11 cellular contexts compared by ENCODE assay signal in the genomic region with DNA sequence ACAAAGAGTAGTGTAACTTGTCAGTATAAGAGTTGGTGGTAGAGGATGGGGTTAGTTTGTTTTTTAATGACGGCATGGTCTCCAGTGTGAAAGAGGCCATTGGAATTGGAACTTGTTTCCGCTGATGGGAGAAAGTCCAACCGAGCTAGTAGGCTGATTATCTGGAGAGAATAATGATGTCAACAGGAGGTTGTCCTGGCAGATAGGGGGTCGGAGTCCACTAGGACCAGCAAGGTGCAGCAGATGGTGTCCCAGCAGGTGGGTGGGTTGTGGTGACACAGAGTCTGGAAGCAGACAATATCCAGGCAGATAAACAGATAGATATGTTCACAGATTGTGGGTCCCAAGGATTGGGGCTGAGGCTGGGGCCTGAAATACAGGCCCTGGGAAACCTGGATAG. TPM values are rescaled to one million over a fixed set of nuclear protein-coding genes. Genes with fewer than 3 reads are reported as not detected.
DNase-seq lines count a peak whose midpoint lies in the region; ATAC-seq and TF ChIP-seq lines count a peak whose summit lies in the region.
"Had no signal": no experiment of that assay in that cellular context is flagged by ENCODE, and none has a peak within 500 bp of the region (broad histone marks: within the 10 kb centered on the region; RNA-seq: fewer than 3 reads in every experiment).

No MANE protein-coding gene starts in this region.

- H3K27me3 Mint-ChIP-seq in glutamatergic neuron (ENCODE audit: unreplicated experiment) (no peaks in the 10 kb centered on the region), type B pancreatic cell (no peaks in the 10 kb centered on the region)
- no peaks in the 10 kb centered on the region for H3K27me3 Mint-ChIP-seq in activated naive CD4-positive, alpha-beta T cell treated with anti-CD3 and anti-CD28 coated beads, Interleukin-2, amount 10 ng/mL, durations not matched to agents 7 days and 5 days
- H3K27me3 Mint-ChIP-seq: IgD-negative memory B cell had no signal

- peak overlapping the region; percentile 36 for H3K27ac Mint-ChIP-seq in glutamatergic neuron (ENCODE audit: unreplicated experiment)
- peak overlapping the region; percentile 8 for H3K27ac Mint-ChIP-seq in type B pancreatic cell
- no peak overlapping the region for H3K27ac Mint-ChIP-seq in activated naive CD4-positive, alpha-beta T cell treated with anti-CD3 and anti-CD28 coated beads, Interleukin-2, amount 10 ng/mL, durations not matched to agents 7 days and 5 days
- H3K27ac Mint-ChIP-seq: IgD-negative memory B cell had no signal

- H3K4me1 Mint-ChIP-seq in glutamatergic neuron (ENCODE audit: low read depth, unreplicated experiment) (peaks cover 12% of the 10 kb centered on the region), type B pancreatic cell (ENCODE audit: unreplicated experiment) (peaks cover 3% of the 10 kb centered on the region)
- no peaks in the 10 kb centered on the region for H3K4me1 Mint-ChIP-seq in activated naive CD4-positive, alpha-beta T cell treated with anti-CD3 and anti-CD28 coated beads, Interleukin-2, amount 10 ng/mL, durations not matched to agents 7 days and 5 days
- H3K4me1 Mint-ChIP-seq: IgD-negative memory B cell had no signal

- H3K36me3 Mint-ChIP-seq in glutamatergic neuron (ENCODE audit: unreplicated experiment) (no peaks in the 10 kb centered on the region), type B pancreatic cell (peaks cover 6% of the 10 kb centered on the region)
- H3K36me3 Mint-ChIP-seq in activated naive CD4-positive, alpha-beta T cell treated with anti-CD3 and anti-CD28 coated beads, Interleukin-2, amount 10 ng/mL, durations not matched to agents 7 days and 5 days = no peaks in the 10 kb centered on the region
- H3K36me3 Mint-ChIP-seq: IgD-negative memory B cell had no signal

- H3K4me3 Mint-ChIP-seq in glutamatergic neuron (ENCODE audit: unreplicated experiment) = no peak overlapping the region
- no peak overlapping the region for H3K4me3 Mint-ChIP-seq in type B pancreatic cell
- no peak overlapping the region for H3K4me3 Mint-ChIP-seq in activated naive CD4-positive, alpha-beta T cell treated with anti-CD3 and anti-CD28 coated beads, Interleukin-2, amount 10 ng/mL, durations not matched to agents 7 days and 5 days
- H3K4me3 Mint-ChIP-seq: IgD-negative memory B cell had no signal

- ATAC-seq in HG02970 (IDR thresholded peaks at IDR 0.05; ENCODE audit: low FRiP score, unreplicated experiment) = no peak
- ATAC-seq in HG02642 (IDR thresholded peaks at IDR 0.05; ENCODE audit: poor library complexity, unreplicated experiment) = no peak

- TF ChIP-seq CTCF in glutamatergic neuron (IDR thresholded peaks at IDR 0.05; ENCODE audit: partially characterized antibody, unreplicated experiment) (no peak), type B pancreatic cell (conservative IDR thresholded peaks at IDR 0.05) (no peak)

- H3K9me3 Mint-ChIP-seq in glutamatergic neuron (ENCODE audit: unreplicated experiment) = no peaks in the 10 kb centered on the region
- H3K9me3 Mint-ChIP-seq in type B pancreatic cell = no peaks in the 10 kb centered on the region
- no peaks in the 10 kb centered on the region for H3K9me3 Mint-ChIP-seq in activated naive CD4-positive, alpha-beta T cell treated with anti-CD3 and anti-CD28 coated beads, Interleukin-2, amount 10 ng/mL, durations not matched to agents 7 days and 5 days
- H3K9me3 Mint-ChIP-seq: IgD-negative memory B cell had no signal

- peak; percentile 11 for DNase-seq in NCI-H748 (lab: John Stamatoyannopoulos, UW; ENCODE audit: unreplicated experiment)
- DNase-seq in NCI-H748 treated with DMSO at 0.1 percent for 48 hours (lab: John Stamatoyannopoulos, UW) = no peak
- peak; percentile 99 for DNase-seq in NCI-H69 (lab: John Stamatoyannopoulos, UW)
- DNase-seq in glutamatergic neuron = no peak
- no peak for DNase-seq in type B pancreatic cell (ENCODE audit: extremely low spot score, unreplicated experiment)
- DNase-seq in activated naive CD4-positive, alpha-beta T cell treated with anti-CD3 and anti-CD28 coated beads, Interleukin-2, amount 10 ng/mL, durations not matched to agents 7 days and 5 days = no peak
- DNase-seq: 8988T had no signal

- CTCF ChIA-PET in activated naive CD4-positive, alpha-beta T cell treated with anti-CD3 and anti-CD28 coated beads, Interleukin-2, amount 10 ng/mL, durations not matched to agents 7 days and 5 days (lab: Charles Lee) = no interaction called here

RNA-seq across cellular contexts. Expression of gene PKIB, which starts 35.1 kb away (rescaled TPM):
- total RNA-seq in glutamatergic neuron (ENCODE audit: unreplicated experiment) (48.1 TPM), type B pancreatic cell (ENCODE audit: low replicate concordance) (31.7 and 56.8 TPM in 2 replicates)
- total RNA-seq: SJSA1 had no signal

Comparison
In these comparisons a context has a peak if more than half of its experiments do, and no peak if none do; other contexts are left out.
1. DNase-seq: peak in NCI-H748 (single experiment) and NCI-H69 (single experiment); none in NCI-H748 treated with DMSO at 0.1 percent for 48 hours (single experiment), glutamatergic neuron (single experiment), type B pancreatic cell (single experiment) and activated naive CD4-positive, alpha-beta T cell treated with anti-CD3 and anti-CD28 coated beads, Interleukin-2, amount 10 ng/mL, durations not matched to agents 7 days and 5 days (single experiment).